ENCODE assay signal across 1 cellular context in the genomic region with DNA sequence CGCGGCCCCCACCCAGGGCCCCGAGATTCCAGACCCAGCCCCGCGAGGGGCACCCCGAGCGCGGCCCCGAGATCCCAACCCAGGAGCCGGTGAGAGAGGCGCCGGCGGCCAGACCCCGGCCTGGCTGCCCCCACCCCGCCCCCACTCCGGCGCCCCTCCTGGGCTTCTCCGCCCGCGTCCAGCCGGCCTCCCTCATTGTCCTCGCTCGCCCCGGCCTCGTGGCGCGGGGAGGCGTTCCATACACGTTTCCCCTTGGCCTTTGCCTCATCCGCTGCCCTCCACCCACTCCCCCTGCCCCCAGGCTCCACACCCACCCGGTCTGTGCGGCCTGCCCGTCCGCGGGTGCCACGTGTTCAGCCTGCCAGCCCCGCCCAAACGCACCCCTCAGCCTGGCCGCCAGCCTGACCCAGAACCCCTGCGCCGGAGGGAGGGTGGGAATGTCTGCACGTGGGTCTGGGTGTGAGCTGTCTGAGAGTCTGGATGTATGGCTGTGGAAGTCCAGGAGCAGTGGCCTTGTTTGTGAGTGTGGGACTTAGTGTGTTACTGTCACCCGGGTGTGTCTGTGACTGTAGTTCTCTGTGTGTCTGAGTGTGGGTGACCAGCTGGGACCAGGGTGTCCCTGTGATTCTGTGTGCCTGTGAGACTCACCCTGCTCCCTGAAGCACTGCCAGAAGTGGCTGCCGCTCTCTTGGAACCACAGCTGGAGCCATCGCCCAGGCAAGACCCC.
A peak's percentile ranks its signal among the peaks of the same experiment; 100 is the strongest.
TF ChIP-seq lines count a peak whose summit lies in the region.

No MANE protein-coding gene starts in this region.

TF ChIP-seq in HEK293, 187 proteins besides CTCF, POLR2A, EP300 and RAD21 (continued from another document and continues in another):
- TF ChIP-seq, protein P1, sequence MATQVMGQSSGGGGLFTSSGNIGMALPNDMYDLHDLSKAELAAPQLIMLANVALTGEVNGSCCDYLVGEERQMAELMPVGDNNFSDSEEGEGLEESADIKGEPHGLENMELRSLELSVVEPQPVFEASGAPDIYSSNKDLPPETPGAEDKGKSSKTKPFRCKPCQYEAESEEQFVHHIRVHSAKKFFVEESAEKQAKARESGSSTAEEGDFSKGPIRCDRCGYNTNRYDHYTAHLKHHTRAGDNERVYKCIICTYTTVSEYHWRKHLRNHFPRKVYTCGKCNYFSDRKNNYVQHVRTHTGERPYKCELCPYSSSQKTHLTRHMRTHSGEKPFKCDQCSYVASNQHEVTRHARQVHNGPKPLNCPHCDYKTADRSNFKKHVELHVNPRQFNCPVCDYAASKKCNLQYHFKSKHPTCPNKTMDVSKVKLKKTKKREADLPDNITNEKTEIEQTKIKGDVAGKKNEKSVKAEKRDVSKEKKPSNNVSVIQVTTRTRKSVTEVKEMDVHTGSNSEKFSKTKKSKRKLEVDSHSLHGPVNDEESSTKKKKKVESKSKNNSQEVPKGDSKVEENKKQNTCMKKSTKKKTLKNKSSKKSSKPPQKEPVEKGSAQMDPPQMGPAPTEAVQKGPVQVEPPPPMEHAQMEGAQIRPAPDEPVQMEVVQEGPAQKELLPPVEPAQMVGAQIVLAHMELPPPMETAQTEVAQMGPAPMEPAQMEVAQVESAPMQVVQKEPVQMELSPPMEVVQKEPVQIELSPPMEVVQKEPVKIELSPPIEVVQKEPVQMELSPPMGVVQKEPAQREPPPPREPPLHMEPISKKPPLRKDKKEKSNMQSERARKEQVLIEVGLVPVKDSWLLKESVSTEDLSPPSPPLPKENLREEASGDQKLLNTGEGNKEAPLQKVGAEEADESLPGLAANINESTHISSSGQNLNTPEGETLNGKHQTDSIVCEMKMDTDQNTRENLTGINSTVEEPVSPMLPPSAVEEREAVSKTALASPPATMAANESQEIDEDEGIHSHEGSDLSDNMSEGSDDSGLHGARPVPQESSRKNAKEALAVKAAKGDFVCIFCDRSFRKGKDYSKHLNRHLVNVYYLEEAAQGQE (tag by site-specific recombination; IDR thresholded peaks at IDR 0.05), result no peak
- TF ChIP-seq MEIS1 (CRISPR knock-in tag; IDR thresholded peaks at IDR 0.05; ENCODE audit: borderline replicate concordance), result no peak
- TF ChIP-seq, protein P2, sequence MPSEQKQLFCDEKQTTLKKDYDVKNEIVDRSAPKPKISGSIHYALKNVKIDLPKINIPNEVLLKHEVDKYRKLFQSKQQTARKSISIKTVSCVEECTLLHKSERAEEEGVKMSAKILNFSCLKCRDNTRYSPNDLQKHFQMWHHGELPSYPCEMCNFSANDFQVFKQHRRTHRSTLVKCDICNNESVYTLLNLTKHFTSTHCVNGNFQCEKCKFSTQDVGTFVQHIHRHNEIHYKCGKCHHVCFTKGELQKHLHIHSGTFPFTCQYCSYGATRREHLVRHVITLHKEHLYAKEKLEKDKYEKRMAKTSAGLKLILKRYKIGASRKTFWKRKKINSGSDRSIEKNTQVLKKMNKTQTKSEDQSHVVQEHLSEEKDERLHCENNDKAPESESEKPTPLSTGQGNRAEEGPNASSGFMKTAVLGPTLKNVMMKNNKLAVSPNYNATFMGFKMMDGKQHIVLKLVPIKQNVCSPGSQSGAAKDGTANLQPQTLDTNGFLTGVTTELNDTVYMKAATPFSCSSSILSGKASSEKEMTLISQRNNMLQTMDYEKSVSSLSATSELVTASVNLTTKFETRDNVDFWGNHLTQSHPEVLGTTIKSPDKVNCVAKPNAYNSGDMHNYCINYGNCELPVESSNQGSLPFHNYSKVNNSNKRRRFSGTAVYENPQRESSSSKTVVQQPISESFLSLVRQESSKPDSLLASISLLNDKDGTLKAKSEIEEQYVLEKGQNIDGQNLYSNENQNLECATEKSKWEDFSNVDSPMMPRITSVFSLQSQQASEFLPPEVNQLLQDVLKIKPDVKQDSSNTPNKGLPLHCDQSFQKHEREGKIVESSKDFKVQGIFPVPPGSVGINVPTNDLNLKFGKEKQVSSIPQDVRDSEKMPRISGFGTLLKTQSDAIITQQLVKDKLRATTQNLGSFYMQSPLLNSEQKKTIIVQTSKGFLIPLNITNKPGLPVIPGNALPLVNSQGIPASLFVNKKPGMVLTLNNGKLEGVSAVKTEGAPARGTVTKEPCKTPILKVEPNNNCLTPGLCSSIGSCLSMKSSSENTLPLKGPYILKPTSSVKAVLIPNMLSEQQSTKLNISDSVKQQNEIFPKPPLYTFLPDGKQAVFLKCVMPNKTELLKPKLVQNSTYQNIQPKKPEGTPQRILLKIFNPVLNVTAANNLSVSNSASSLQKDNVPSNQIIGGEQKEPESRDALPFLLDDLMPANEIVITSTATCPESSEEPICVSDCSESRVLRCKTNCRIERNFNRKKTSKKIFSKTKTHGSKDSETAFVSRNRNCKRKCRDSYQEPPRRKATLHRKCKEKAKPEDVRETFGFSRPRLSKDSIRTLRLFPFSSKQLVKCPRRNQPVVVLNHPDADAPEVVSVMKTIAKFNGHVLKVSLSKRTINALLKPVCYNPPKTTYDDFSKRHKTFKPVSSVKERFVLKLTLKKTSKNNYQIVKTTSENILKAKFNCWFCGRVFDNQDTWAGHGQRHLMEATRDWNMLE (tag by site-specific recombination; conservative IDR thresholded peaks at IDR 0.05; ENCODE audit: low read depth), result no peak
- TF ChIP-seq, protein P3, sequence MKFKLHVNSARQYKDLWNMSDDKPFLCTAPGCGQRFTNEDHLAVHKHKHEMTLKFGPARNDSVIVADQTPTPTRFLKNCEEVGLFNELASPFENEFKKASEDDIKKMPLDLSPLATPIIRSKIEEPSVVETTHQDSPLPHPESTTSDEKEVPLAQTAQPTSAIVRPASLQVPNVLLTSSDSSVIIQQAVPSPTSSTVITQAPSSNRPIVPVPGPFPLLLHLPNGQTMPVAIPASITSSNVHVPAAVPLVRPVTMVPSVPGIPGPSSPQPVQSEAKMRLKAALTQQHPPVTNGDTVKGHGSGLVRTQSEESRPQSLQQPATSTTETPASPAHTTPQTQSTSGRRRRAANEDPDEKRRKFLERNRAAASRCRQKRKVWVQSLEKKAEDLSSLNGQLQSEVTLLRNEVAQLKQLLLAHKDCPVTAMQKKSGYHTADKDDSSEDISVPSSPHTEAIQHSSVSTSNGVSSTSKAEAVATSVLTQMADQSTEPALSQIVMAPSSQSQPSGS (tag by site-specific recombination; IDR thresholded peaks at IDR 0.05; ENCODE audit: low read depth), result no peak
- TF ChIP-seq, protein P4, sequence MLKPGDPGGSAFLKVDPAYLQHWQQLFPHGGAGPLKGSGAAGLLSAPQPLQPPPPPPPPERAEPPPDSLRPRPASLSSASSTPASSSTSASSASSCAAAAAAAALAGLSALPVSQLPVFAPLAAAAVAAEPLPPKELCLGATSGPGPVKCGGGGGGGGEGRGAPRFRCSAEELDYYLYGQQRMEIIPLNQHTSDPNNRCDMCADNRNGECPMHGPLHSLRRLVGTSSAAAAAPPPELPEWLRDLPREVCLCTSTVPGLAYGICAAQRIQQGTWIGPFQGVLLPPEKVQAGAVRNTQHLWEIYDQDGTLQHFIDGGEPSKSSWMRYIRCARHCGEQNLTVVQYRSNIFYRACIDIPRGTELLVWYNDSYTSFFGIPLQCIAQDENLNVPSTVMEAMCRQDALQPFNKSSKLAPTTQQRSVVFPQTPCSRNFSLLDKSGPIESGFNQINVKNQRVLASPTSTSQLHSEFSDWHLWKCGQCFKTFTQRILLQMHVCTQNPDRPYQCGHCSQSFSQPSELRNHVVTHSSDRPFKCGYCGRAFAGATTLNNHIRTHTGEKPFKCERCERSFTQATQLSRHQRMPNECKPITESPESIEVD (tag by site-specific recombination; IDR thresholded peaks at IDR 0.05), result no peak
- TF ChIP-seq REPIN1 (tag by site-specific recombination; IDR thresholded peaks at IDR 0.05; ENCODE audit: low read depth), result no peak
- peak; percentile 92 for TF ChIP-seq GLIS2 (tag by site-specific recombination; IDR thresholded peaks at IDR 0.05)
- TF ChIP-seq ZXDB (tag by site-specific recombination; IDR thresholded peaks at IDR 0.05), result peak; percentile 79
- TF ChIP-seq ZNF23 (tag by site-specific recombination; IDR thresholded peaks at IDR 0.05; ENCODE audit: borderline replicate concordance), result no peak
- no peak for TF ChIP-seq ZNF514 (tag by site-specific recombination; IDR thresholded peaks at IDR 0.05)
- no peak for TF ChIP-seq ZNF510 (tag by site-specific recombination; IDR thresholded peaks at IDR 0.05; ENCODE audit: insufficient replicate concordance)
- TF ChIP-seq, protein P5, sequence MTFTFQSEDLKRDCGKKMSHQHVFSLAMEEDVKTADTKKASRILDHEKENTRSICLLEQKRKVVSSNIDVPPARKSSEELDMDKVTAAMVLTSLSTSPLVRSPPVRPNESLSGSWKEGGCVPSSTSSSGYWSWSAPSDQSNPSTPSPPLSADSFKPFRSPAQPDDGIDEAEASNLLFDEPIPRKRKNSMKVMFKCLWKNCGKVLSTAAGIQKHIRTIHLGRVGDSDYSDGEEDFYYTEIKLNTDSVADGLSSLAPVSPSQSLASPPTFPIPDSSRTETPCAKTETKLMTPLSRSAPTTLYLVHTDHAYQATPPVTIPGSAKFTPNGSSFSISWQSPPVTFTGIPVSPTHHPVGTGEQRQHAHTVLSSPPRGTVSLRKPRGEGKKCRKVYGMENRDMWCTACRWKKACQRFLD (tag by site-specific recombination; IDR thresholded peaks at IDR 0.05), result no peak
- TF ChIP-seq ZSCAN16 (tag by site-specific recombination; IDR thresholded peaks at IDR 0.05), result no peak
- TF ChIP-seq, protein P6, sequence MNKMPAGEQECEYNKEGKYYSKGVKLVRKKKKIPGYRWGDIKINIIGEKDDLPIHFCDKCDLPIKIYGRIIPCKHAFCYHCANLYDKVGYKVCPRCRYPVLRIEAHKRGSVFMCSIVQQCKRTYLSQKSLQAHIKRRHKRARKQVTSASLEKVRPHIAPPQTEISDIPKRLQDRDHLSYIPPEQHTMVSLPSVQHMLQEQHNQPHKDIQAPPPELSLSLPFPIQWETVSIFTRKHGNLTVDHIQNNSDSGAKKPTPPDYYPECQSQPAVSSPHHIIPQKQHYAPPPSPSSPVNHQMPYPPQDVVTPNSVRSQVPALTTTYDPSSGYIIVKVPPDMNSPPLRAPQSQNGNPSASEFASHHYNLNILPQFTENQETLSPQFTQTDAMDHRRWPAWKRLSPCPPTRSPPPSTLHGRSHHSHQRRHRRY (tag by site-specific recombination; IDR thresholded peaks at IDR 0.05), result no peak
- no peak for TF ChIP-seq ZNF544 (tag by site-specific recombination; IDR thresholded peaks at IDR 0.05)
- no peak for TF ChIP-seq ZBTB1 (tag by site-specific recombination; IDR thresholded peaks at IDR 0.05)
- TF ChIP-seq HOXD13 (CRISPR knock-in tag; IDR thresholded peaks at IDR 0.05; ENCODE audit: borderline replicate concordance), result no peak
- peak; percentile 40; the same call in 1 of the 2 replicates for TF ChIP-seq ZBTB48 (tag by site-specific recombination; IDR thresholded peaks at IDR 0.05)
- no peak for TF ChIP-seq ZNF707 (tag by site-specific recombination; IDR thresholded peaks at IDR 0.05)
- TF ChIP-seq, protein P7, sequence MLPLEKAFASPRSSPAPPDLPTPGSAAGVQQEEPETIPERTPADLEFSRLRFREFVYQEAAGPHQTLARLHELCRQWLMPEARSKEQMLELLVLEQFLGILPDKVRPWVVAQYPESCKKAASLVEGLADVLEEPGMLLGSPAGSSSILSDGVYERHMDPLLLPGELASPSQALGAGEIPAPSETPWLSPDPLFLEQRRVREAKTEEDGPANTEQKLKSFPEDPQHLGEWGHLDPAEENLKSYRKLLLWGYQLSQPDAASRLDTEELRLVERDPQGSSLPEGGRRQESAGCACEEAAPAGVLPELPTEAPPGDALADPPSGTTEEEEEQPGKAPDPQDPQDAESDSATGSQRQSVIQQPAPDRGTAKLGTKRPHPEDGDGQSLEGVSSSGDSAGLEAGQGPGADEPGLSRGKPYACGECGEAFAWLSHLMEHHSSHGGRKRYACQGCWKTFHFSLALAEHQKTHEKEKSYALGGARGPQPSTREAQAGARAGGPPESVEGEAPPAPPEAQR (tag by site-specific recombination; IDR thresholded peaks at IDR 0.05), result no peak
- no peak for TF ChIP-seq ZNF416 (tag by site-specific recombination; IDR thresholded peaks at IDR 0.05)
- no peak for TF ChIP-seq ZNF112 (tag by site-specific recombination; IDR thresholded peaks at IDR 0.05)
- TF ChIP-seq FEZF1 (tag by site-specific recombination; IDR thresholded peaks at IDR 0.05), result no peak
- TF ChIP-seq ZNF266 (tag by site-specific recombination; IDR thresholded peaks at IDR 0.05; ENCODE audit: low read depth), result no peak
- no peak for TF ChIP-seq ZNF16 (tag by site-specific recombination; IDR thresholded peaks at IDR 0.05; ENCODE audit: low read depth)
- no peak for TF ChIP-seq ZNF223 (tag by site-specific recombination; IDR thresholded peaks at IDR 0.05)
- no peak for TF ChIP-seq ZNF629 (tag by site-specific recombination; IDR thresholded peaks at IDR 0.05)
- TF ChIP-seq, protein P8, sequence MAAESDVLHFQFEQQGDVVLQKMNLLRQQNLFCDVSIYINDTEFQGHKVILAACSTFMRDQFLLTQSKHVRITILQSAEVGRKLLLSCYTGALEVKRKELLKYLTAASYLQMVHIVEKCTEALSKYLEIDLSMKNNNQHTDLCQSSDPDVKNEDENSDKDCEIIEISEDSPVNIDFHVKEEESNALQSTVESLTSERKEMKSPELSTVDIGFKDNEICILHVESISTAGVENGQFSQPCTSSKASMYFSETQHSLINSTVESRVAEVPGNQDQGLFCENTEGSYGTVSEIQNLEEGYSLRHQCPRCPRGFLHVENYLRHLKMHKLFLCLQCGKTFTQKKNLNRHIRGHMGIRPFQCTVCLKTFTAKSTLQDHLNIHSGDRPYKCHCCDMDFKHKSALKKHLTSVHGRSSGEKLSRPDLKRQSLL (tag by site-specific recombination; IDR thresholded peaks at IDR 0.05), result no peak
- TF ChIP-seq BCL11B (tag by site-specific recombination; IDR thresholded peaks at IDR 0.05; ENCODE audit: low read depth), result no peak
- no peak for TF ChIP-seq SETDB1 (IDR thresholded peaks at IDR 0.05; ENCODE audit: insufficient read length, low read length)
- TF ChIP-seq ZNF626 (tag by site-specific recombination; IDR thresholded peaks at IDR 0.05), result no peak
- TF ChIP-seq, protein P9, sequence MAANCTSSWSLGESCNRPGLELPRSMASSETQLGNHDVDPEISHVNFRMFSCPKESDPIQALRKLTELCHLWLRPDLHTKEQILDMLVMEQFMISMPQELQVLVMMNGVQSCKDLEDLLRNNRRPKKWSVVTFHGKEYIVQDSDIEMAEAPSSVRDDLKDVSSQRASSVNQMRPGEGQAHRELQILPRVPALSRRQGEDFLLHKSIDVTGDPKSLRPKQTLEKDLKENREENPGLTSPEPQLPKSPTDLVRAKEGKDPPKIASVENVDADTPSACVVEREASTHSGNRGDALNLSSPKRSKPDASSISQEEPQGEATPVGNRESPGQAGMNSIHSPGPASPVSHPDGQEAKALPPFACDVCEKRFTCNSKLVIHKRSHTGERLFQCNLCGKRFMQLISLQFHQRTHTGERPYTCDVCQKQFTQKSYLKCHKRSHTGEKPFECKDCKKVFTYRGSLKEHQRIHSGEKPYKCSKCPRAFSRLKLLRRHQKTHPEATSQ (tag by site-specific recombination; IDR thresholded peaks at IDR 0.05), result no peak
- no peak for TF ChIP-seq ZNF521 (tag by site-specific recombination; IDR thresholded peaks at IDR 0.05)
- TF ChIP-seq, protein P10, sequence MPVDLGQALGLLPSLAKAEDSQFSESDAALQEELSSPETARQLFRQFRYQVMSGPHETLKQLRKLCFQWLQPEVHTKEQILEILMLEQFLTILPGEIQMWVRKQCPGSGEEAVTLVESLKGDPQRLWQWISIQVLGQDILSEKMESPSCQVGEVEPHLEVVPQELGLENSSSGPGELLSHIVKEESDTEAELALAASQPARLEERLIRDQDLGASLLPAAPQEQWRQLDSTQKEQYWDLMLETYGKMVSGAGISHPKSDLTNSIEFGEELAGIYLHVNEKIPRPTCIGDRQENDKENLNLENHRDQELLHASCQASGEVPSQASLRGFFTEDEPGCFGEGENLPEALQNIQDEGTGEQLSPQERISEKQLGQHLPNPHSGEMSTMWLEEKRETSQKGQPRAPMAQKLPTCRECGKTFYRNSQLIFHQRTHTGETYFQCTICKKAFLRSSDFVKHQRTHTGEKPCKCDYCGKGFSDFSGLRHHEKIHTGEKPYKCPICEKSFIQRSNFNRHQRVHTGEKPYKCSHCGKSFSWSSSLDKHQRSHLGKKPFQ (tag by site-specific recombination; IDR thresholded peaks at IDR 0.05), result peak; percentile 44; the same call in 1 of the 2 replicates
- TF ChIP-seq ZBTB7A (tag by site-specific recombination; IDR thresholded peaks at IDR 0.05; ENCODE audit: low read depth), result peak; percentile 22; the same call in 1 of the 2 replicates
- TF ChIP-seq ZNF239 (tag by site-specific recombination; IDR thresholded peaks at IDR 0.05), result no peak
